In genomic region chr1:31746687-31747086, GRCh38 we compare ENCODE assay signal across 22 cellular contexts. TPM values are rescaled to one million over a fixed set of nuclear protein-coding genes. Genes with fewer than 3 reads are reported as not detected.
A peak's percentile ranks its signal among the peaks of the same experiment; 100 is the strongest.
DNase-seq lines count a peak whose midpoint lies in the region; ATAC-seq and TF ChIP-seq lines count a peak whose summit lies in the region.
"Had no signal": no experiment of that assay in that cellular context is flagged by ENCODE, and none has a peak within 500 bp of the region (broad histone marks: within the 10 kb centered on the region; RNA-seq: fewer than 3 reads in every experiment).

No MANE protein-coding gene starts in this region.

- H3K18ac ChIP-seq in mesenchymal stem cell (ENCODE audit: low read depth in 1 of 2, low read length in 2 of 2), result no peak overlapping the region

- H4K20me1 ChIP-seq in GM23338 (replicated peaks; ENCODE audit: insufficient read depth), result no peaks in the 10 kb centered on the region

- H3K36me3 ChIP-seq in CD4-positive, CD25-positive, alpha-beta regulatory T cell (ENCODE audit: control insufficient read depth, insufficient read depth, low read length), result no peaks in the 10 kb centered on the region
- H3K36me3 ChIP-seq in GM23338 (ENCODE audit: insufficient read depth), result no peaks in the 10 kb centered on the region
- peaks cover 0 to 8% of the 10 kb centered on the region in 2 experiments for H3K36me3 ChIP-seq in mesenchymal stem cell (ENCODE audit: control insufficient read depth in 1 of 2, insufficient read depth in 2 of 2, low read depth in 1 of 2, low read length in 2 of 2)
- H3K36me3 ChIP-seq: vagina had no signal

- no peak overlapping the region for H2BK12ac ChIP-seq in mesenchymal stem cell (ENCODE audit: low read length in 2 of 2)

- CTCF ChIA-PET in CD4-positive, alpha-beta T cell (lab: Charles Lee), result no interaction called here
- CTCF ChIA-PET in activated CD4-positive, alpha-beta T cell treated with anti-CD3 and anti-CD28 coated beads, Interleukin-2, amount 10 ng/mL, durations not matched to agents 7 days and 5 days (lab: Charles Lee), result no interaction called here
- CTCF ChIA-PET in GM10248 (lab: Yijun Ruan, JAX), result interaction anchor here (0.9 to 6.2 kb wide), 11 partner anchors 9 to 198 kb away, joined by 3 to 67 read pairs (median 4); no protein-coding TSS in a partner anchor

- no peak for DNase-seq in CD4-positive, CD25-positive, alpha-beta regulatory T cell
- DNase-seq in GM23338 (ENCODE audit: low spot score) (no peak), cerebellar cortex (ENCODE audit: low spot score) (peak; percentile 22), mesenchymal stem cell (no peak), GM10248 (ENCODE audit: extremely low spot score) (no peak)
- no peak for DNase-seq in CD4-positive, alpha-beta T cell
- DNase-seq in activated CD4-positive, alpha-beta T cell treated with anti-CD3 and anti-CD28 coated beads, Interleukin-2, amount 10 ng/mL, durations not matched to agents 7 days and 5 days, result no peak
- DNase-seq: activated CD8-positive, alpha-beta memory T cell treated with anti-CD3 and anti-CD28 coated beads, Interleukin-2, amount 50 U/mL, for 48 hours; activated naive CD4-positive, alpha-beta T cell; Calu3; erythroblast; GDM1; NCI-H1930; NCI-H82; SK-N-SH; stimulated activated CD4-positive, alpha-beta T cell treated with anti-CD3 and anti-CD28 coated beads, Interleukin-4, amount 100 ng/mL, for 1 hour; T-helper 9 cell had no signal

- no peak overlapping the region for H4K8ac ChIP-seq in mesenchymal stem cell (ENCODE audit: low read length)

- H3K4ac ChIP-seq in mesenchymal stem cell (ENCODE audit: low read depth in 1 of 2, low read length in 2 of 2), result no peak overlapping the region

- H3K79me2 ChIP-seq in GM23338 (replicated peaks; ENCODE audit: insufficient read depth), result no peaks in the 10 kb centered on the region
- H3K79me2 ChIP-seq: parathyroid adenoma had no signal

- no peak overlapping the region for H3K4me3 ChIP-seq in CD4-positive, CD25-positive, alpha-beta regulatory T cell (ENCODE audit: low read depth, low read length)
- H3K4me3 ChIP-seq in GM23338 (no peak overlapping the region), mesenchymal stem cell (ENCODE audit: insufficient read depth in 1 of 2, low read depth in 1 of 2, low read length in 2 of 2) (no peak overlapping the region)
- H3K4me3 ChIP-seq: K562, vagina had no signal

- no peak overlapping the region for H2BK5ac ChIP-seq in mesenchymal stem cell (ENCODE audit: low read depth, low read length, poor library complexity, severe bottlenecking)

- POLR2A ChIA-PET in CD4-positive, alpha-beta T cell (lab: Charles Lee), result no interaction called here
- POLR2A ChIA-PET in activated CD4-positive, alpha-beta T cell treated with anti-CD3 and anti-CD28 coated beads, Interleukin-2, amount 10 ng/mL, durations not matched to agents 7 days and 5 days (lab: Charles Lee), result no interaction called here
- POLR2A ChIA-PET in GM10248 (lab: Yijun Ruan, JAX), result no interaction called here

- H3K4me1 Mint-ChIP-seq in CD4-positive, CD25-positive, alpha-beta regulatory T cell, result peaks cover 0 to 29% (median 13%) of the 10 kb centered on the region in 4 donors
- peaks cover 51% of the 10 kb centered on the region for H3K4me1 Mint-ChIP-seq in GM23338
- peaks cover 9% of the 10 kb centered on the region for H3K4me1 Mint-ChIP-seq in CD4-positive, alpha-beta T cell (ENCODE audit: low read depth)
- H3K4me1 Mint-ChIP-seq in activated CD4-positive, alpha-beta T cell treated with anti-CD3 and anti-CD28 coated beads, Interleukin-2, amount 10 ng/mL, durations not matched to agents 7 days and 5 days, result peaks cover 12% of the 10 kb centered on the region

- peaks cover 10% of the 10 kb centered on the region for H3K27me3 Mint-ChIP-seq in CD4-positive, CD25-positive, alpha-beta regulatory T cell
- peaks cover 18% of the 10 kb centered on the region for H3K27me3 Mint-ChIP-seq in GM23338 (ENCODE audit: insufficient read depth, low read depth, poor library complexity)
- no peaks in the 10 kb centered on the region for H3K27me3 Mint-ChIP-seq in CD4-positive, alpha-beta T cell
- H3K27me3 Mint-ChIP-seq in activated CD4-positive, alpha-beta T cell treated with anti-CD3 and anti-CD28 coated beads, Interleukin-2, amount 10 ng/mL, durations not matched to agents 7 days and 5 days, result peaks cover 7% of the 10 kb centered on the region

- H2AFZ ChIP-seq in GM23338, result no peak overlapping the region
- no peak overlapping the region for H2AFZ ChIP-seq in mesenchymal stem cell (ENCODE audit: low read depth, low read length)
- H2AFZ ChIP-seq: parathyroid adenoma had no signal

- H3K27ac Mint-ChIP-seq in CD4-positive, CD25-positive, alpha-beta regulatory T cell, result peak overlapping the region in 2 of 3 donors; percentile 37 to 65
- peak overlapping the region; percentile 59; the same call in 1 of the 2 replicates for H3K27ac Mint-ChIP-seq in GM23338
- no peak overlapping the region for H3K27ac Mint-ChIP-seq in CD4-positive, alpha-beta T cell
- no peak overlapping the region for H3K27ac Mint-ChIP-seq in activated CD4-positive, alpha-beta T cell treated with anti-CD3 and anti-CD28 coated beads, Interleukin-2, amount 10 ng/mL, durations not matched to agents 7 days and 5 days
- H3K27ac Mint-ChIP-seq: dendritic cell treated with granulocyte-macrophage colony-stimulating factor and Interleukin-4, amounts not matched to agents 40 ng/mL and 50 ng/mL, for 4 days had no signal

- no peak for ATAC-seq in CD4-positive, CD25-positive, alpha-beta regulatory T cell (ENCODE audit: low read depth in 2 of 2)
- ATAC-seq in GM23338, result no peak
- no peak for ATAC-seq in CD4-positive, alpha-beta T cell (ENCODE audit: poor library complexity)
- ATAC-seq: K562, Panc1 had no signal

- no peak overlapping the region for H3K23ac ChIP-seq in mesenchymal stem cell (ENCODE audit: low read length in 2 of 2)

- H3K4me1 ChIP-seq in CD4-positive, CD25-positive, alpha-beta regulatory T cell (ENCODE audit: control insufficient read depth, insufficient read depth, low read length, poor library complexity, severe bottlenecking), result no peaks in the 10 kb centered on the region
- H3K4me1 ChIP-seq in GM23338 (ENCODE audit: insufficient read depth) (peaks cover 14% of the 10 kb centered on the region), mesenchymal stem cell (ENCODE audit: control insufficient read depth, insufficient read depth, low read depth, low read length) (peaks cover 21% of the 10 kb centered on the region)
- H3K4me1 ChIP-seq: parathyroid adenoma, vagina had no signal

- WGBS in mesenchymal stem cell, result 25% methylated on average over 7 of the region's 7 CpGs

- H3K4me2 ChIP-seq in GM23338 (no peak overlapping the region), mesenchymal stem cell (ENCODE audit: low read length, poor library complexity, severe bottlenecking) (no peak overlapping the region)
- H3K4me2 ChIP-seq: SK-N-SH had no signal

- H2BK120ac ChIP-seq in mesenchymal stem cell (ENCODE audit: low read depth, low read length), result no peak overlapping the region

- H2BK15ac ChIP-seq in mesenchymal stem cell (ENCODE audit: low read depth, poor library complexity, severe bottlenecking), result no peak overlapping the region

- H3K27me3 ChIP-seq in CD4-positive, CD25-positive, alpha-beta regulatory T cell (ENCODE audit: control insufficient read depth, insufficient read depth, low read length), result no peaks in the 10 kb centered on the region
- H3K27me3 ChIP-seq in GM23338 (ENCODE audit: insufficient read depth) (no peaks in the 10 kb centered on the region), mesenchymal stem cell (ENCODE audit: control insufficient read depth in 1 of 2, insufficient read depth in 1 of 2, low read length in 2 of 2) (peaks cover 5 to 30% of the 10 kb centered on the region in 2 experiments)
- H3K27me3 ChIP-seq in CD4-positive, alpha-beta T cell (ENCODE audit: control insufficient read depth, insufficient read depth, low read length), result no peaks in the 10 kb centered on the region
- H3K27me3 ChIP-seq: vagina had no signal

- H3K9me3 Mint-ChIP-seq in CD4-positive, CD25-positive, alpha-beta regulatory T cell, result no peaks in the 10 kb centered on the region
- no peaks in the 10 kb centered on the region for H3K9me3 Mint-ChIP-seq in GM23338
- H3K9me3 Mint-ChIP-seq in CD4-positive, alpha-beta T cell, result no peaks in the 10 kb centered on the region
- no peaks in the 10 kb centered on the region for H3K9me3 Mint-ChIP-seq in activated CD4-positive, alpha-beta T cell treated with anti-CD3 and anti-CD28 coated beads, Interleukin-2, amount 10 ng/mL, durations not matched to agents 7 days and 5 days
- H3K9me3 Mint-ChIP-seq: dendritic cell treated with granulocyte-macrophage colony-stimulating factor and Interleukin-4, amounts not matched to agents 40 ng/mL and 50 ng/mL, for 4 days had no signal

- no peaks in the 10 kb centered on the region for H3F3A ChIP-seq in GM23338 (replicated peaks; ENCODE audit: low read depth)

- intact Hi-C loops in CD4-positive, alpha-beta T cell (cut with DNase I, micrococcal nuclease), result no loop called here

- H3K4me3 Mint-ChIP-seq in CD4-positive, CD25-positive, alpha-beta regulatory T cell, result no peak overlapping the region
- no peak overlapping the region; the same call in 2 of the 3 replicates for H3K4me3 Mint-ChIP-seq in GM23338
- H3K4me3 Mint-ChIP-seq in CD4-positive, alpha-beta T cell, result no peak overlapping the region
- no peak overlapping the region for H3K4me3 Mint-ChIP-seq in activated CD4-positive, alpha-beta T cell treated with anti-CD3 and anti-CD28 coated beads, Interleukin-2, amount 10 ng/mL, durations not matched to agents 7 days and 5 days
- H3K4me3 Mint-ChIP-seq: dendritic cell treated with granulocyte-macrophage colony-stimulating factor and Interleukin-4, amounts not matched to agents 40 ng/mL and 50 ng/mL, for 4 days had no signal

- no peaks in the 10 kb centered on the region for H3K79me1 ChIP-seq in mesenchymal stem cell (replicated peaks; ENCODE audit: low read length, poor library complexity, severe bottlenecking)

- no peaks in the 10 kb centered on the region for H3K9me3 ChIP-seq in CD4-positive, CD25-positive, alpha-beta regulatory T cell (ENCODE audit: control insufficient read depth in 2 of 2, low read length in 2 of 2)
- no peaks in the 10 kb centered on the region for H3K9me3 ChIP-seq in mesenchymal stem cell (ENCODE audit: control insufficient read depth, low read length)
- no peaks in the 10 kb centered on the region for H3K9me3 ChIP-seq in CD4-positive, alpha-beta T cell (ENCODE audit: control insufficient read depth, low read length)
- H3K9me3 ChIP-seq: SK-N-SH, vagina had no signal

- TF ChIP-seq CTCF in GM23338 (conservative IDR thresholded peaks at IDR 0.05; ENCODE audit: low read depth in 2 of 2) (no peak), GM10248 (IDR thresholded peaks at IDR 0.05; ENCODE audit: control extremely low read depth, extremely low read depth, low read depth, missing control alignments) (no peak)
- TF ChIP-seq CTCF in CD4-positive, alpha-beta T cell (IDR thresholded peaks at IDR 0.05), result no peak

- H3K27ac ChIP-seq in CD4-positive, CD25-positive, alpha-beta regulatory T cell (ENCODE audit: insufficient read depth, low read length, poor library complexity, severe bottlenecking), result no peak overlapping the region
- no peak overlapping the region for H3K27ac ChIP-seq in GM23338 (ENCODE audit: low read depth)
- no peak overlapping the region for H3K27ac ChIP-seq in mesenchymal stem cell (ENCODE audit: low read length, poor library complexity, severe bottlenecking)
- H3K27ac ChIP-seq in CD4-positive, alpha-beta T cell (ENCODE audit: low read depth, low read length), result no peak overlapping the region
- H3K27ac ChIP-seq: parathyroid adenoma, vagina had no signal

- no peak overlapping the region for H3K14ac ChIP-seq in mesenchymal stem cell (ENCODE audit: low read length in 2 of 2)

- H4K91ac ChIP-seq in mesenchymal stem cell (ENCODE audit: low read length), result no peak overlapping the region

- H3K9me2 ChIP-seq in GM23338 (ENCODE audit: insufficient read depth), result no peaks in the 10 kb centered on the region
- H3K9me2 ChIP-seq: SK-N-SH had no signal

- H2AK5ac ChIP-seq in mesenchymal stem cell (ENCODE audit: low read length, severe bottlenecking), result no peak overlapping the region

- H3K36me3 Mint-ChIP-seq in CD4-positive, CD25-positive, alpha-beta regulatory T cell, result no peaks in the 10 kb centered on the region
- no peaks in the 10 kb centered on the region; the same call in 2 of the 3 replicates for H3K36me3 Mint-ChIP-seq in GM23338 (ENCODE audit: low read depth)
- no peaks in the 10 kb centered on the region for H3K36me3 Mint-ChIP-seq in CD4-positive, alpha-beta T cell (ENCODE audit: low read depth)
- H3K36me3 Mint-ChIP-seq in activated CD4-positive, alpha-beta T cell treated with anti-CD3 and anti-CD28 coated beads, Interleukin-2, amount 10 ng/mL, durations not matched to agents 7 days and 5 days (ENCODE audit: low read depth), result no peaks in the 10 kb centered on the region

- H3K9ac ChIP-seq in mesenchymal stem cell (ENCODE audit: low read length), result peak overlapping the region; percentile 21
- H3K9ac ChIP-seq: parathyroid adenoma, SK-N-SH had no signal

RNA-seq across cellular contexts. Expression of gene ADGRB2, which starts 17.5 kb away (rescaled TPM):
- 1.9 TPM for total RNA-seq in CD4-positive, CD25-positive, alpha-beta regulatory T cell
- polyA plus RNA-seq in CD4-positive, CD25-positive, alpha-beta regulatory T cell, result under 1 TPM; 0.19 to 0.49 (median 0.31) TPM
- 20.9 and 27.8 TPM in 2 replicates for total RNA-seq in GM23338 (2014; rRNA removed; shearing (Covaris generic))
- 7.9 and 8.0 TPM in 2 replicates for polyA plus RNA-seq in GM23338 (2016; fragmentation: Nextera tagmentation; extraction: Ambion mirVana)
- 6.1 TPM for polyA plus RNA-seq in mesenchymal stem cell (2013, experiment 1 of 2)
- polyA plus RNA-seq in mesenchymal stem cell (2013, experiment 2 of 2), result 5.3 TPM
- under 1 TPM; 0.39 to 0.71 TPM for total RNA-seq in CD4-positive, alpha-beta T cell
- under 1 TPM; 0.27 to 0.31 TPM for total RNA-seq in activated CD4-positive, alpha-beta T cell treated with anti-CD3 and anti-CD28 coated beads, Interleukin-2, amount 10 ng/mL, durations not matched to agents 7 days and 5 days

RNA-seq across cellular contexts. Expression of gene COL16A1, which starts 42.9 kb away (rescaled TPM):
- total RNA-seq in CD4-positive, CD25-positive, alpha-beta regulatory T cell, result not detected
- polyA plus RNA-seq in CD4-positive, CD25-positive, alpha-beta regulatory T cell, result not detected
- total RNA-seq in GM23338 (2014; rRNA removed; shearing (Covaris generic)), result 13.2 and 15.7 TPM in 2 replicates
- polyA plus RNA-seq in GM23338 (2016; fragmentation: Nextera tagmentation; extraction: Ambion mirVana), result 3.4 and 4.2 TPM in 2 replicates
- polyA plus RNA-seq in mesenchymal stem cell (2013, experiment 1 of 2), result 20.9 TPM
- polyA plus RNA-seq in mesenchymal stem cell (2013, experiment 2 of 2), result 18.3 TPM
- total RNA-seq in CD4-positive, alpha-beta T cell, result not detected
- not detected for total RNA-seq in activated CD4-positive, alpha-beta T cell treated with anti-CD3 and anti-CD28 coated beads, Interleukin-2, amount 10 ng/mL, durations not matched to agents 7 days and 5 days

Comparison
In these comparisons a context has a peak if more than half of its experiments do, and no peak if none do; other contexts are left out.
1. H3K27ac Mint-ChIP-seq: peak in CD4-positive, CD25-positive, alpha-beta regulatory T cell (2 of 3) and GM23338 (single experiment); none in CD4-positive, alpha-beta T cell (single experiment) and activated CD4-positive, alpha-beta T cell treated with anti-CD3 and anti-CD28 coated beads, Interleukin-2, amount 10 ng/mL, durations not matched to agents 7 days and 5 days (single experiment).
2. RNA of gene COL16A1, which starts 42.9 kb away (total RNA-seq): 13.2 to 15.7 TPM in GM23338; not detected in CD4-positive, CD25-positive, alpha-beta regulatory T cell (single experiment), not detected in CD4-positive, alpha-beta T cell and not detected in activated CD4-positive, alpha-beta T cell treated with anti-CD3 and anti-CD28 coated beads, Interleukin-2, amount 10 ng/mL, durations not matched to agents 7 days and 5 days; every median in the first group is over 10 times any median in the second.